ENCODE assay signal across 9 cellular contexts in genomic region chr19:5803441-5803751, GRCh38. TPM values are rescaled to one million over a fixed set of nuclear protein-coding genes. Genes with fewer than 3 reads are reported as not detected.
DNase-seq lines count a peak whose midpoint lies in the region; ATAC-seq and TF ChIP-seq lines count a peak whose summit lies in the region.
"Had no signal": no experiment of that assay in that cellular context is flagged by ENCODE, and none has a peak within 500 bp of the region (broad histone marks: within the 10 kb centered on the region; RNA-seq: fewer than 3 reads in every experiment).

No MANE protein-coding gene starts in this region.

- H3F3A ChIP-seq in OCI-LY1 (ENCODE audit: insufficient read depth, low read length): no peaks in the 10 kb centered on the region

- H3K4me3 ChIP-seq in CD8-positive, alpha-beta memory T cell (ENCODE audit: low read length): peak overlapping the region; percentile 75
- peak overlapping the region; percentile 42 for H3K4me3 ChIP-seq in OCI-LY1 (ENCODE audit: low read depth, low read length, poor library complexity, severe bottlenecking)
- H3K4me3 ChIP-seq in dorsolateral prefrontal cortex: peak overlapping the region in 33 of 59 donors; percentile 2 to 56 (median 26)
- peak overlapping the region; percentile 14 to 18 for H3K4me3 ChIP-seq in neuronal stem cell (ENCODE audit: low read length in 2 of 2)

- H2AFZ ChIP-seq in OCI-LY1 (ENCODE audit: low read length) (no peak overlapping the region), neuronal stem cell (ENCODE audit: low read length) (peak overlapping the region; percentile 94)

- H3K36me3 ChIP-seq in CD8-positive, alpha-beta memory T cell (ENCODE audit: insufficient read depth, low read length): no peaks in the 10 kb centered on the region
- H3K36me3 ChIP-seq in OCI-LY1 (ENCODE audit: insufficient read depth, low read length) (no peaks in the 10 kb centered on the region), neuronal stem cell (replicated peaks in 1 of 2; ENCODE audit: control insufficient read depth in 2 of 2, insufficient read depth in 2 of 2, low read length in 2 of 2) (no peaks in the 10 kb centered on the region)
- H3K36me3 ChIP-seq: gastrocnemius medialis had no signal

- no peak overlapping the region for H3K4ac ChIP-seq in neuronal stem cell (ENCODE audit: low read length)

- no peaks in the 10 kb centered on the region for H3K9me3 Mint-ChIP-seq in CD8-positive, alpha-beta memory T cell

- peaks cover 20% of the 10 kb centered on the region for H3K4me1 ChIP-seq in CD8-positive, alpha-beta memory T cell (ENCODE audit: insufficient read depth, low read length)
- peaks cover 18% of the 10 kb centered on the region for H3K4me1 ChIP-seq in OCI-LY1 (ENCODE audit: insufficient read depth, low read length, severe bottlenecking)
- peaks cover 20 to 32% of the 10 kb centered on the region in 2 donors for H3K4me1 ChIP-seq in neuronal stem cell (ENCODE audit: control insufficient read depth in 2 of 2, insufficient read depth in 1 of 2, low read depth in 1 of 2, low read length in 2 of 2)

- peak overlapping the region; percentile 92 for H3K18ac ChIP-seq in neuronal stem cell (ENCODE audit: low read length)

- H4K8ac ChIP-seq in neuronal stem cell (ENCODE audit: low read depth, low read length): peak overlapping the region; percentile 29

- no peaks in the 10 kb centered on the region for H3K36me3 Mint-ChIP-seq in CD8-positive, alpha-beta memory T cell

- WGBS in neuronal stem cell (ENCODE audit: extremely low coverage in 2 of 2, insufficient read length in 2 of 2, insufficient replicate concordance in 1 of 2), 2 donors: no CpG with 5 or more reads among the region's 8 CpGs

- H4K20me1 ChIP-seq in OCI-LY1 (ENCODE audit: insufficient read depth, low read length): no peaks in the 10 kb centered on the region

- no peak overlapping the region for H3K27ac ChIP-seq in CD8-positive, alpha-beta memory T cell (ENCODE audit: low read depth, low read length)
- H3K27ac ChIP-seq in OCI-LY1 (ENCODE audit: low read depth, low read length, poor library complexity, severe bottlenecking): no peak overlapping the region
- no peak overlapping the region for H3K27ac ChIP-seq in dorsolateral prefrontal cortex
- H3K27ac ChIP-seq in neuronal stem cell (replicated peaks; ENCODE audit: low read length): peak overlapping the region; percentile 31
- H3K27ac ChIP-seq: gastrocnemius medialis had no signal

- no peaks in the 10 kb centered on the region for H3K9me2 ChIP-seq in OCI-LY1 (ENCODE audit: low read depth, low read length)

- peak overlapping the region; percentile 44 for H3K14ac ChIP-seq in neuronal stem cell (ENCODE audit: low read length)

- peak overlapping the region; percentile 32; the same call in 1 of the 2 replicates for H3K9ac ChIP-seq in OCI-LY1 (ENCODE audit: low read length)
- peak overlapping the region; percentile 87 for H3K9ac ChIP-seq in neuronal stem cell (ENCODE audit: low read depth, low read length, poor library complexity)

- POLR2A ChIA-PET in CD8-positive, alpha-beta memory T cell (lab: Charles Lee): interaction anchor here (1.5 kb wide), 1 partner anchor 100 kb away, joined by 13 read pairs; the partner anchor contains the start of genes NDUFA11 and VMAC

- CTCF ChIA-PET in CD8-positive, alpha-beta memory T cell (lab: Charles Lee): interaction anchor here (0.7 to 2.5 kb wide), 23 partner anchors 9 to 224 kb away, joined by 3 to 44 read pairs (median 4); partner anchors contain the start of genes DUS3L, LONP1, NDUFA11 and VMAC

- H3K4me3 Mint-ChIP-seq in CD8-positive, alpha-beta memory T cell: peak overlapping the region; percentile 27 to 76 (median 57)

- H4K91ac ChIP-seq in neuronal stem cell (ENCODE audit: low read depth, low read length, poor library complexity): no peak overlapping the region

- peaks cover 7% of the 10 kb centered on the region for H3K79me1 ChIP-seq in neuronal stem cell (ENCODE audit: low read depth, low read length)

- peak overlapping the region; percentile 97 for H2BK15ac ChIP-seq in neuronal stem cell (ENCODE audit: low read length)

- H3K27me3 Mint-ChIP-seq in CD8-positive, alpha-beta memory T cell: peaks cover 13 to 28% of the 10 kb centered on the region in 2 donors

- H3K27ac Mint-ChIP-seq in CD8-positive, alpha-beta memory T cell: peak overlapping the region in 1 of 8 donors; percentile 85

- TF ChIP-seq CTCF in OCI-LY1 (IDR thresholded peaks at IDR 0.05; ENCODE audit: low read length) (no peak), dorsolateral prefrontal cortex (IDR thresholded peaks at IDR 0.05 in 54 of 56, conservative IDR thresholded peaks at IDR 0.05 in 2 of 56; ENCODE audit: low read depth in 1 of 56, partially characterized antibody in 56 of 56) (no peak)

- H2AK5ac ChIP-seq in neuronal stem cell (ENCODE audit: low read depth, low read length): peak overlapping the region; percentile 41

- intact Hi-C loops in dorsolateral prefrontal cortex (cut with DNase I): loop anchor here in 1 of 2 donors (10.0 kb wide), 1 partner anchor 221 kb away; no protein-coding TSS in a partner anchor

- H3K4me2 ChIP-seq in OCI-LY1 (ENCODE audit: low read length) (peak overlapping the region; percentile 61), neuronal stem cell (ENCODE audit: insufficient read depth, low read length, poor library complexity, severe bottlenecking) (peak overlapping the region; percentile 32)

- no peak overlapping the region for H2BK120ac ChIP-seq in neuronal stem cell (ENCODE audit: low read depth, low read length)

- peak overlapping the region; percentile 80 for H3K23ac ChIP-seq in neuronal stem cell (ENCODE audit: low read depth, low read length, poor library complexity)

- peaks cover 22% of the 10 kb centered on the region for H3K27me3 ChIP-seq in CD8-positive, alpha-beta memory T cell (ENCODE audit: insufficient read depth, low read length, poor library complexity, severe bottlenecking)
- H3K27me3 ChIP-seq in OCI-LY1 (ENCODE audit: insufficient read depth, low read length) (no peaks in the 10 kb centered on the region; the same call in 1 of the 2 replicates), dorsolateral prefrontal cortex (peaks cover 0 to 77% (median 53%) of the 10 kb centered on the region in 45 donors), neuronal stem cell (ENCODE audit: control insufficient read depth in 3 of 3, insufficient read depth in 3 of 3, low read depth in 1 of 3, low read length in 3 of 3) (peaks cover 0 to 13% (median 13%) of the 10 kb centered on the region in 3 experiments)

- no peak for ATAC-seq in HG03280 (IDR thresholded peaks at IDR 0.05; ENCODE audit: unreplicated experiment)

- DNase-seq in CD8-positive, alpha-beta memory T cell: no peak
- DNase-seq in dorsolateral prefrontal cortex (no peak), neuronal stem cell (ENCODE audit: low spot score) (no peak), GM19240 (ENCODE audit: insufficient read length, low spot score) (no peak), NCI-H446 treated with DMSO at 0.1 percent for 48 hours (lab: John Stamatoyannopoulos, UW) (no peak)
- DNase-seq in stimulated activated CD8-positive, alpha-beta memory T cell treated with anti-CD3 and anti-CD28 coated beads, Interleukin-4, amount 100 ng/mL, for 48 hours: no peak

- H2BK12ac ChIP-seq in neuronal stem cell (ENCODE audit: low read length): no peak overlapping the region

- H2BK5ac ChIP-seq in neuronal stem cell (ENCODE audit: low read length): peak overlapping the region; percentile 84

- H3K79me2 ChIP-seq in OCI-LY1 (ENCODE audit: insufficient read depth, low read length): no peaks in the 10 kb centered on the region

- H3K4me1 Mint-ChIP-seq in CD8-positive, alpha-beta memory T cell: peaks cover 9 to 27% (median 20%) of the 10 kb centered on the region in 3 donors

- no peaks in the 10 kb centered on the region for H3K9me3 ChIP-seq in CD8-positive, alpha-beta memory T cell (ENCODE audit: low read length)
- no peaks in the 10 kb centered on the region for H3K9me3 ChIP-seq in OCI-LY1 (ENCODE audit: low read length)
- H3K9me3 ChIP-seq in neuronal stem cell (replicated peaks in 1 of 2; ENCODE audit: control insufficient read depth in 2 of 2, insufficient read depth in 1 of 2, low read depth in 1 of 2, low read length in 2 of 2): peaks cover 0 to 5% of the 10 kb centered on the region in 2 donors
- H3K9me3 ChIP-seq: gastrocnemius medialis had no signal

RNA-seq across cellular contexts. Expression of gene NRTN, which starts 1.5 kb away (rescaled TPM):
- under 1 TPM in 1 of 2 experiments, not detected in 1; 0.26 TPM for total RNA-seq in CD8-positive, alpha-beta memory T cell
- polyA plus RNA-seq in CD8-positive, alpha-beta memory T cell: 0.26 TPM
- 1 to 10 TPM in 2 of 120 experiments, under 1 TPM in 7, not detected in 111; 0.37 to 3.6 (median 0.51) TPM for total RNA-seq in dorsolateral prefrontal cortex
- polyA plus RNA-seq in neuronal stem cell (2013, experiment 1 of 2): 8.2 TPM
- 7.9 TPM for polyA plus RNA-seq in neuronal stem cell (2013, experiment 2 of 2)
- total RNA-seq: gastrocnemius medialis had no signal

RNA-seq across cellular contexts. Expression of gene DUS3L, which starts 12.4 kb away (rescaled TPM):
- total RNA-seq in CD8-positive, alpha-beta memory T cell: 10 to 100 TPM; 90.9 to 93.6 TPM
- polyA plus RNA-seq in CD8-positive, alpha-beta memory T cell: 33.2 TPM
- total RNA-seq in dorsolateral prefrontal cortex: 10 to 100 TPM; 12.7 to 37.4 (median 23.8) TPM
- polyA plus RNA-seq in neuronal stem cell (2013, experiment 1 of 2): 11.6 TPM
- 10.8 TPM for polyA plus RNA-seq in neuronal stem cell (2013, experiment 2 of 2)

RNA-seq across cellular contexts. Expression of gene PRR22, which starts 18.9 kb away (rescaled TPM):
- 1 to 10 TPM; 8.2 to 8.6 TPM for total RNA-seq in CD8-positive, alpha-beta memory T cell
- 0.15 TPM for polyA plus RNA-seq in CD8-positive, alpha-beta memory T cell
- total RNA-seq in dorsolateral prefrontal cortex: 1 to 10 TPM; 1.0 to 6.1 (median 2.8) TPM
- polyA plus RNA-seq in neuronal stem cell (2013, experiment 1 of 2): 0.68 TPM
- polyA plus RNA-seq in neuronal stem cell (2013, experiment 2 of 2): 0.62 TPM

RNA-seq across cellular contexts. Expression of gene FUT6, which starts 36.1 kb away (rescaled TPM):
- not detected for total RNA-seq in CD8-positive, alpha-beta memory T cell
- polyA plus RNA-seq in CD8-positive, alpha-beta memory T cell: not detected
- total RNA-seq in dorsolateral prefrontal cortex: 1 to 10 TPM in 3 of 120 experiments, under 1 TPM in 8, not detected in 109; 0.21 to 1.5 (median 0.46) TPM
- polyA plus RNA-seq in neuronal stem cell (2013, experiment 1 of 2): 0.11 TPM
- 0.06 TPM for polyA plus RNA-seq in neuronal stem cell (2013, experiment 2 of 2)

RNA-seq across cellular contexts. Expression of gene FUT3, which starts 47.9 kb away (rescaled TPM):
- total RNA-seq in CD8-positive, alpha-beta memory T cell: not detected
- polyA plus RNA-seq in CD8-positive, alpha-beta memory T cell: not detected
- 1 to 10 TPM in 15 of 120 experiments, under 1 TPM in 29, not detected in 76; 0.19 to 2.2 (median 0.63) TPM for total RNA-seq in dorsolateral prefrontal cortex
- polyA plus RNA-seq in neuronal stem cell (2013, experiment 1 of 2): 1.4 TPM
- 1.3 TPM for polyA plus RNA-seq in neuronal stem cell (2013, experiment 2 of 2)

Comparison
In these comparisons a context has a peak if more than half of its experiments do, and no peak if none do; other contexts are left out.
1. H3K4me3 ChIP-seq: peak in every context shown above with its lines; median percentile 75 in CD8-positive, alpha-beta memory T cell; 42 in OCI-LY1; 26 in dorsolateral prefrontal cortex; 16 in neuronal stem cell.